In the genomic region with DNA sequence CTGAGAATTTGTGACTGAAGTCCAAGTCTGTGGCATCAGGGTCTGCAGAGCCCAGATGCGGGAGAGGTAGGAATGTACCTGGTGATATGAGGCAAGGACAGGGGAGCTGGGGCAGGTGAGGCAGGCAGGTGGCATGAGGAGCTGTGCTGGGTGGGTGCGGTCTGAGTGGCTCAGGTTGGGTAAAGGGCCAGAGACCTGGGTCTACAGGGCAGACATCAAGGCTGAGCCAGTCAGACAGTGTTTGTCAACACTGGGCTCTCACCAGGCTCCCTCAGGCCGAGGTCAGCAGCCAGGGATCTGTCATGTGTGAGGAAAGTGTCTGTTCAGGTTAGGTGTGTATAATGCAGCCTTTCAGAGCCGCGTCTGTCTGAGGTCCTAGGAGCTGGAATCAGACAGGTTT, we compare ENCODE assay signal across 13 cellular contexts.
"Had no signal": no experiment of that assay in that cellular context is flagged by ENCODE, and none has a peak within 500 bp of the region (broad histone marks: within the 10 kb centered on the region; RNA-seq: fewer than 3 reads in every experiment).

No MANE protein-coding gene starts in this region.

- H3K27ac Mint-ChIP-seq: endodermal cell had no signal

- H3K4me3 Mint-ChIP-seq: endodermal cell had no signal

- H3K9me3 ChIP-seq: adrenal gland had no signal

- DNase-seq: activated CD4-positive, alpha-beta T cell treated with anti-CD3 and anti-CD28 coated beads for 4 hours; activated gamma-delta T cell treated with Interleukin-2 at 50 U/mL for 16 hours; activated T-cell treated with anti-CD3 and anti-CD28 coated beads, Interleukin-2, amount 50 U/mL, for 1 hour; adrenal gland; dermis blood vessel endothelial cell; endodermal cell; hippocampal formation; kidney glomerular epithelial cell; mesendoderm; retina; small intestine; T-helper 9 cell had no signal

- H3K4me3 ChIP-seq: adrenal gland had no signal

- H3K9me3 Mint-ChIP-seq: endodermal cell had no signal

- H3K4me1 Mint-ChIP-seq: endodermal cell had no signal

- FAIRE-seq: small intestine, urothelium cell line had no signal

- H3K27me3 ChIP-seq: adrenal gland had no signal
